Comparison of ENCODE assay signal across 8 cellular contexts in the genomic region with DNA sequence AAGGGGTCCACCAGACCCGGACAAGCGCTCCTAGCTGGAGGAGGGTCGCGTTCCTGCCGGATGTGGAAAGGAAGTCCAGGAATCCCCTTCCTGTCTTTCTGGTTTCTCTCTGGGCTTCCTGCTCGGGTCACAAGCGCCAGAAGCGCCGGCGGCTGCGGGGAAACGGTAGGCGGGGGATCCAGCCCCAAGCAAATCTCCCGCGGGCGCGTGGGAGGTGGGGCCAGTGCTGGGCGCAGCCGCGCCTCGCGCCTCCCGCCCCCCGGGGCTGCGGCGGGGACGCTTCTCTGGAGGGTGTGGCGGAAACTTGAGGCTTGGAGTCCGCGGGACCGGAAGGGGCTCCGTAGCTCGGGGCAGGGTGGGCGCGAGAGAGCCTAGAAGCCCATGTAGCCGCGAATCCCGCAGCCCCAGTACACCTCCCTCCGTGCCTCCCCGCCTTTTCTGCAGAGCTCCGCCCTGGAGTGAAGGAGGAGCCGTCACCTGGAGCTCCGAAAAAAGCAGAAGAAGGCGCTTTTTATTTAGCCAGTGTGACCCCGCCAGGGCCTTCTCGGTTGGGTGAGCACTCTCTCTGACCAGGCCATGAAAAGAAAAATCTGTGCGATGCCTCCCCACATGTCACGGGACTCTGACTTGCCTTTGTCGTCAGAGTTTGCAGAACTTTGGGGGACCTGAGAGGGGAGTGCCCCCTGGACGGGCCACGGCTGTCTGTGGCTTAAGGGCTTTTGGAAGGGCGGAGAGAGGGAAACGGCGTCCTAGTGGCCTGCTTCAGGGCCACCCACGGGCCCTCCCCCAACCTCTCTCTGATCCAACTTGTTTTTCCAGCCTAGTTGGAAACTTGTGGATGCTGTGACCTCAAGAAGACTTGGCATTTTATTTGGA. TPM values are rescaled to one million over a fixed set of nuclear protein-coding genes. Genes with fewer than 3 reads are reported as not detected.
DNase-seq lines count a peak whose midpoint lies in the region; ATAC-seq and TF ChIP-seq lines count a peak whose summit lies in the region.

No MANE protein-coding gene starts in this region.

- H3K27me3 ChIP-seq in HUES64 (ENCODE audit: insufficient read depth, low read length), result no peaks in the 10 kb centered on the region

- no peaks in the 10 kb centered on the region for H3K36me3 ChIP-seq in HUES64 (ENCODE audit: insufficient read depth, low read length)

- DNase-seq in DMS153 treated with DMSO at 0.1 percent for 48 hours (lab: John Stamatoyannopoulos, UW; ENCODE audit: unreplicated experiment) (peak; percentile 50), RKO (ENCODE audit: low spot score) (peak; percentile 79), fibroblast of pulmonary artery (ENCODE audit: low read depth) (peak; percentile 74)
- peak; percentile 75 to 87 for DNase-seq in activated T-helper 1 cell treated with anti-CD3 and anti-CD28 coated beads, Interleukin-2, amount 50 U/mL, for 16 hours (ENCODE audit: low read depth in 1 of 2, low spot score in 1 of 2)

- peak overlapping the region; percentile 86 for H3K27ac ChIP-seq in HUES64 (ENCODE audit: low read depth, low read length)

- H3K9me3 Mint-ChIP-seq in nephron, result peaks cover 2% of the 10 kb centered on the region
- peaks cover 12% of the 10 kb centered on the region for H3K9me3 Mint-ChIP-seq in stimulated activated naive CD8-positive, alpha-beta T cell treated with anti-CD3 and anti-CD28 coated beads, Interleukin-15, Interleukin-2, amounts not matched to agents 100 ng/mL and 50 ng/mL, for 24 hours

- peaks cover 13% of the 10 kb centered on the region for H3K36me3 Mint-ChIP-seq in nephron (ENCODE audit: low read depth)
- peaks cover 60% of the 10 kb centered on the region for H3K36me3 Mint-ChIP-seq in stimulated activated naive CD8-positive, alpha-beta T cell treated with anti-CD3 and anti-CD28 coated beads, Interleukin-15, Interleukin-2, amounts not matched to agents 100 ng/mL and 50 ng/mL, for 24 hours (ENCODE audit: low read depth)

- peak overlapping the region; percentile 85 to 98 (median 94) for H3K4me3 Mint-ChIP-seq in nephron
- peak overlapping the region; percentile 100 for H3K4me3 Mint-ChIP-seq in stimulated activated naive CD8-positive, alpha-beta T cell treated with anti-CD3 and anti-CD28 coated beads, Interleukin-15, Interleukin-2, amounts not matched to agents 100 ng/mL and 50 ng/mL, for 24 hours

- no peaks in the 10 kb centered on the region for H3K27me3 Mint-ChIP-seq in nephron (ENCODE audit: low read depth)
- H3K27me3 Mint-ChIP-seq in stimulated activated naive CD8-positive, alpha-beta T cell treated with anti-CD3 and anti-CD28 coated beads, Interleukin-15, Interleukin-2, amounts not matched to agents 100 ng/mL and 50 ng/mL, for 24 hours, result peaks cover 4% of the 10 kb centered on the region

- peak; percentile 63 for ATAC-seq in GM21526 (IDR thresholded peaks at IDR 0.05; ENCODE audit: low FRiP score, unreplicated experiment)

- peak overlapping the region; percentile 79 for H3K9ac ChIP-seq in HUES64 (ENCODE audit: low read depth, low read length)

- under 1% methylated on average over 55 of the region's 55 CpGs for WGBS in HUES64

- H3K27ac Mint-ChIP-seq in nephron, result peak overlapping the region; percentile 99 to 100 (median 99)
- peak overlapping the region; percentile 99 for H3K27ac Mint-ChIP-seq in stimulated activated naive CD8-positive, alpha-beta T cell treated with anti-CD3 and anti-CD28 coated beads, Interleukin-15, Interleukin-2, amounts not matched to agents 100 ng/mL and 50 ng/mL, for 24 hours

- peaks cover 32% of the 10 kb centered on the region for H3K4me1 ChIP-seq in HUES64 (ENCODE audit: insufficient read depth, low read length)

- H3K9me3 ChIP-seq in HUES64 (ENCODE audit: insufficient read depth, low read depth, low read length), result no peaks in the 10 kb centered on the region

- peaks cover 50% of the 10 kb centered on the region for H3K4me1 Mint-ChIP-seq in nephron
- peaks cover 76% of the 10 kb centered on the region for H3K4me1 Mint-ChIP-seq in stimulated activated naive CD8-positive, alpha-beta T cell treated with anti-CD3 and anti-CD28 coated beads, Interleukin-15, Interleukin-2, amounts not matched to agents 100 ng/mL and 50 ng/mL, for 24 hours (ENCODE audit: low read depth)

- peak overlapping the region; percentile 89 for H3K4me3 ChIP-seq in HUES64 (ENCODE audit: low read length)
- peak overlapping the region; percentile 65 for H3K4me3 ChIP-seq in fibroblast of pulmonary artery (replicated peaks; ENCODE audit: low read depth, low read length)

- TF ChIP-seq CTCF in fibroblast of pulmonary artery (IDR thresholded peaks at IDR 0.05; ENCODE audit: low read length, missing control alignments) (no peak), nephron (IDR thresholded peaks at IDR 0.05; ENCODE audit: unreplicated experiment in 3 of 3) (no peak)

RNA-seq across cellular contexts. Expression of a gene that starts 21.4 kb away (rescaled TPM):
- polyA plus RNA-seq in HUES64 (2013, experiment 1 of 2), result 1.0 TPM
- 1.7 TPM for polyA plus RNA-seq in HUES64 (2013, experiment 2 of 2)

RNA-seq across cellular contexts. Expression of a gene that starts 40.3 kb away (rescaled TPM):
- polyA plus RNA-seq in HUES64 (2013, experiment 1 of 2), result not detected
- not detected for polyA plus RNA-seq in HUES64 (2013, experiment 2 of 2)

Comparison
In these comparisons a context has a peak if more than half of its experiments do, and no peak if none do; other contexts are left out.
1. Peak in every context shown above with its lines: DNase-seq, ATAC-seq, H3K4me3 ChIP-seq and H3K27ac ChIP-seq.